8 cellular contexts compared by ENCODE assay signal in genomic region chr1:184974086-184974836, GRCh38. TPM values are rescaled to one million over a fixed set of nuclear protein-coding genes. Genes with fewer than 3 reads are reported as not detected.
DNase-seq lines count a peak whose midpoint lies in the region; ATAC-seq and TF ChIP-seq lines count a peak whose summit lies in the region.

A gene with protein sequence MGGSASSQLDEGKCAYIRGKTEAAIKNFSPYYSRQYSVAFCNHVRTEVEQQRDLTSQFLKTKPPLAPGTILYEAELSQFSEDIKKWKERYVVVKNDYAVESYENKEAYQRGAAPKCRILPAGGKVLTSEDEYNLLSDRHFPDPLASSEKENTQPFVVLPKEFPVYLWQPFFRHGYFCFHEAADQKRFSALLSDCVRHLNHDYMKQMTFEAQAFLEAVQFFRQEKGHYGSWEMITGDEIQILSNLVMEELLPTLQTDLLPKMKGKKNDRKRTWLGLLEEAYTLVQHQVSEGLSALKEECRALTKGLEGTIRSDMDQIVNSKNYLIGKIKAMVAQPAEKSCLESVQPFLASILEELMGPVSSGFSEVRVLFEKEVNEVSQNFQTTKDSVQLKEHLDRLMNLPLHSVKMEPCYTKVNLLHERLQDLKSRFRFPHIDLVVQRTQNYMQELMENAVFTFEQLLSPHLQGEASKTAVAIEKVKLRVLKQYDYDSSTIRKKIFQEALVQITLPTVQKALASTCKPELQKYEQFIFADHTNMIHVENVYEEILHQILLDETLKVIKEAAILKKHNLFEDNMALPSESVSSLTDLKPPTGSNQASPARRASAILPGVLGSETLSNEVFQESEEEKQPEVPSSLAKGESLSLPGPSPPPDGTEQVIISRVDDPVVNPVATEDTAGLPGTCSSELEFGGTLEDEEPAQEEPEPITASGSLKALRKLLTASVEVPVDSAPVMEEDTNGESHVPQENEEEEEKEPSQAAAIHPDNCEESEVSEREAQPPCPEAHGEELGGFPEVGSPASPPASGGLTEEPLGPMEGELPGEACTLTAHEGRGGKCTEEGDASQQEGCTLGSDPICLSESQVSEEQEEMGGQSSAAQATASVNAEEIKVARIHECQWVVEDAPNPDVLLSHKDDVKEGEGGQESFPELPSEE (minus strand): TSS chr1:184974508. CDS start chr1:184974356, 152 bp downstream.

- no peak within 1 kb of the TSS for H4K91ac ChIP-seq in neuronal stem cell (ENCODE audit: low read depth, low read length, poor library complexity)

- H3K9ac ChIP-seq in BLaER1 (0 out of 2 replicates have a peak within 1 kb of the TSS, but pooled peaks have one; percentile 6), OCI-LY3 (ENCODE audit: low read length) (peak within 1 kb of the TSS; percentile 97), neuronal stem cell (ENCODE audit: low read depth, low read length, poor library complexity) (peak within 1 kb of the TSS; percentile 37)

- H3K9me3 Mint-ChIP-seq in activated T-cell treated with anti-CD3 and anti-CD28 coated beads, Interleukin-2, amount 50 U/mL, for 4 hours: no peaks in the 10 kb centered on the region

- no peaks in the 10 kb centered on the region for H3K36me3 ChIP-seq in BLaER1
- peaks cover 15% of the 10 kb centered on the region for H3K36me3 ChIP-seq in OCI-LY3 (replicated peaks; ENCODE audit: low read depth, low read length)
- no peaks in the 10 kb centered on the region for H3K36me3 ChIP-seq in neuronal stem cell (replicated peaks in 1 of 2; ENCODE audit: control insufficient read depth in 2 of 2, insufficient read depth in 2 of 2, low read length in 2 of 2)
- H3K36me3 ChIP-seq in suprapubic skin: no peaks in the 10 kb centered on the region

- no peak within 1 kb of the TSS for H2BK15ac ChIP-seq in neuronal stem cell (ENCODE audit: low read length)

- H3K27ac ChIP-seq in BLaER1: no peak within 1 kb of the TSS
- H3K27ac ChIP-seq in OCI-LY3 (ENCODE audit: low read length): peak within 1 kb of the TSS; percentile 93
- no peak within 1 kb of the TSS for H3K27ac ChIP-seq in neuronal stem cell (replicated peaks; ENCODE audit: low read length)
- peak within 1 kb of the TSS; percentile 82 for H3K27ac ChIP-seq in suprapubic skin

- no peak within 1 kb of the TSS for H2BK12ac ChIP-seq in neuronal stem cell (ENCODE audit: low read length)

- H2AK5ac ChIP-seq in neuronal stem cell (ENCODE audit: low read depth, low read length): no peak within 1 kb of the TSS

- H3K79me1 ChIP-seq in neuronal stem cell (ENCODE audit: low read depth, low read length): no peaks in the 10 kb centered on the region

- H2AFZ ChIP-seq in OCI-LY3 (ENCODE audit: low read depth, low read length) (0 out of 2 replicates have a peak within 1 kb of the TSS, but pooled peaks have one; percentile 19), neuronal stem cell (ENCODE audit: low read length) (peak within 1 kb of the TSS; percentile 97)

- no peak within 1 kb of the TSS for H2BK5ac ChIP-seq in neuronal stem cell (ENCODE audit: low read length)

- H3K4me1 ChIP-seq in BLaER1 (peaks cover 13% of the 10 kb centered on the region), OCI-LY3 (ENCODE audit: low read length) (peaks cover 55% of the 10 kb centered on the region), neuronal stem cell (ENCODE audit: control insufficient read depth in 2 of 2, insufficient read depth in 1 of 2, low read depth in 1 of 2, low read length in 2 of 2) (peaks cover 0 to 3% of the 10 kb centered on the region in 2 donors), suprapubic skin (peaks cover 20% of the 10 kb centered on the region)

- DNase-seq in activated T-cell treated with anti-CD3 and anti-CD28 coated beads, Interleukin-2, amount 50 U/mL, for 4 hours: peak; percentile 57
- DNase-seq in fibroblast of the conjunctiva (ENCODE audit: low read depth) (peak; percentile 65), neuronal stem cell (ENCODE audit: low spot score) (peak; percentile 14), suprapubic skin (ENCODE audit: low spot score in 2 of 2) (peak; percentile 81 to 86)

- no CpG with 5 or more reads among the region's 66 CpGs for WGBS in neuronal stem cell (ENCODE audit: extremely low coverage in 2 of 2, insufficient read length in 2 of 2, insufficient replicate concordance in 1 of 2), 2 donors
- 1% methylated on average over 5 of the region's 66 CpGs for WGBS in suprapubic skin

- H3K4me1 Mint-ChIP-seq in activated T-cell treated with anti-CD3 and anti-CD28 coated beads, Interleukin-2, amount 50 U/mL, for 4 hours (ENCODE audit: low read depth): peaks cover 51% of the 10 kb centered on the region

- no peaks in the 10 kb centered on the region; the same call in 1 of the 2 replicates for H3K9me3 ChIP-seq in BLaER1
- no peaks in the 10 kb centered on the region for H3K9me3 ChIP-seq in OCI-LY3 (ENCODE audit: insufficient read depth, low read length)
- H3K9me3 ChIP-seq in neuronal stem cell (replicated peaks in 1 of 2; ENCODE audit: control insufficient read depth in 2 of 2, insufficient read depth in 1 of 2, low read depth in 1 of 2, low read length in 2 of 2): no peaks in the 10 kb centered on the region
- no peaks in the 10 kb centered on the region for H3K9me3 ChIP-seq in suprapubic skin

- H3K4me2 ChIP-seq in BLaER1 (peak within 1 kb of the TSS; percentile 98), OCI-LY3 (ENCODE audit: low read length) (peak within 1 kb of the TSS; percentile 85), neuronal stem cell (ENCODE audit: insufficient read depth, low read length, poor library complexity, severe bottlenecking) (peak within 1 kb of the TSS; percentile 98)

- peaks cover 12% of the 10 kb centered on the region for H4K20me1 ChIP-seq in BLaER1
- H4K20me1 ChIP-seq in OCI-LY3 (ENCODE audit: insufficient read depth, low read length): peaks cover 3% of the 10 kb centered on the region; the same call in 1 of the 2 replicates

- TF ChIP-seq POLR2A in suprapubic skin (IDR thresholded peaks at IDR 0.05): peak; percentile 19 to 33

- peaks cover 4% of the 10 kb centered on the region for H3K27me3 Mint-ChIP-seq in activated T-cell treated with anti-CD3 and anti-CD28 coated beads, Interleukin-2, amount 50 U/mL, for 4 hours (ENCODE audit: low read depth)

- peak within 1 kb of the TSS; percentile 90 for H3K4me3 Mint-ChIP-seq in activated T-cell treated with anti-CD3 and anti-CD28 coated beads, Interleukin-2, amount 50 U/mL, for 4 hours

- H3K27me3 ChIP-seq in BLaER1: peaks cover 51% of the 10 kb centered on the region
- no peaks in the 10 kb centered on the region for H3K27me3 ChIP-seq in OCI-LY3 (ENCODE audit: low read depth, low read length)
- peaks cover 9 to 60% (median 38%) of the 10 kb centered on the region in 3 experiments for H3K27me3 ChIP-seq in neuronal stem cell (ENCODE audit: control insufficient read depth in 3 of 3, insufficient read depth in 3 of 3, low read depth in 1 of 3, low read length in 3 of 3)
- H3K27me3 ChIP-seq in suprapubic skin: no peaks in the 10 kb centered on the region

- TF ChIP-seq CTCF in OCI-LY3 (IDR thresholded peaks at IDR 0.05; ENCODE audit: low read depth, low read length) (no peak), suprapubic skin (IDR thresholded peaks at IDR 0.05) (no peak)

- H4K8ac ChIP-seq in neuronal stem cell (ENCODE audit: low read depth, low read length): no peak within 1 kb of the TSS

- peak; percentile 63 for ATAC-seq in GM19023 (IDR thresholded peaks at IDR 0.05; ENCODE audit: unreplicated experiment)
- peak; percentile 57 for ATAC-seq in HG03139 (IDR thresholded peaks at IDR 0.05; ENCODE audit: unreplicated experiment)
- ATAC-seq in activated T-cell treated with anti-CD3 and anti-CD28 coated beads, Interleukin-2, amount 50 U/mL, for 4 hours: peak; percentile 80 to 84

- H3K14ac ChIP-seq in neuronal stem cell (ENCODE audit: low read length): peak within 1 kb of the TSS; percentile 99

- H2BK120ac ChIP-seq in neuronal stem cell (ENCODE audit: low read depth, low read length): no peak within 1 kb of the TSS

- no peak for TF ChIP-seq EP300 in suprapubic skin (IDR thresholded peaks at IDR 0.05)

- H3K23ac ChIP-seq in neuronal stem cell (ENCODE audit: low read depth, low read length, poor library complexity): peak within 1 kb of the TSS; percentile 44

- H3K18ac ChIP-seq in neuronal stem cell (ENCODE audit: low read length): peak within 1 kb of the TSS; percentile 88

- peaks cover 6% of the 10 kb centered on the region for H3K36me3 Mint-ChIP-seq in activated T-cell treated with anti-CD3 and anti-CD28 coated beads, Interleukin-2, amount 50 U/mL, for 4 hours (ENCODE audit: insufficient read depth)

- H3K4me3 ChIP-seq in BLaER1 (peak within 1 kb of the TSS; percentile 68), OCI-LY3 (ENCODE audit: low read length) (peak within 1 kb of the TSS; percentile 84), neuronal stem cell (ENCODE audit: low read length in 2 of 2) (peak within 1 kb of the TSS; percentile 39 to 82), suprapubic skin (peak within 1 kb of the TSS; percentile 85)

- peaks cover 51% of the 10 kb centered on the region for H3K79me2 ChIP-seq in OCI-LY3 (ENCODE audit: low read length)

- H3K4ac ChIP-seq in neuronal stem cell (ENCODE audit: low read length): no peak within 1 kb of the TSS

RNA-seq across cellular contexts. Expression of the gene that starts here (rescaled TPM):
- total RNA-seq in activated T-cell treated with anti-CD3 and anti-CD28 coated beads, Interleukin-2, amount 50 U/mL, for 4 hours: 10 to 100 TPM in 2 of 3 donors, 1 to 10 TPM in 1; 5.6 to 14.2 (median 12.2) TPM
- 0.14 TPM for polyA plus RNA-seq in neuronal stem cell (2013, experiment 1 of 2)
- 0.14 TPM for polyA plus RNA-seq in neuronal stem cell (2013, experiment 2 of 2)
- 10 to 100 TPM; 13.4 to 23.9 (median 18.2) TPM for total RNA-seq in suprapubic skin

Comparison
In these comparisons a context has a peak if more than half of its experiments do, and no peak if none do; other contexts are left out.
1. H3K27ac ChIP-seq: peak in OCI-LY3 (single experiment) and suprapubic skin (single experiment); none in BLaER1 (single experiment) and neuronal stem cell (single experiment).
2. H3K9ac ChIP-seq: peak in every context shown above with its lines; median percentile 97 in OCI-LY3; 37 in neuronal stem cell; 6 in BLaER1.
3. DNase-seq: peak in every context shown above with its lines; median percentile 84 in suprapubic skin; 65 in fibroblast of the conjunctiva; 57 in activated T-cell treated with anti-CD3 and anti-CD28 coated beads, Interleukin-2, amount 50 U/mL, for 4 hours; 14 in neuronal stem cell.
4. Peak in every context shown above with its lines, with median percentiles within 50 percentile points of each other: H3K4me2 ChIP-seq, H3K4me3 ChIP-seq and ATAC-seq.